ENCODE assay signal across 21 cellular contexts in the genomic region with DNA sequence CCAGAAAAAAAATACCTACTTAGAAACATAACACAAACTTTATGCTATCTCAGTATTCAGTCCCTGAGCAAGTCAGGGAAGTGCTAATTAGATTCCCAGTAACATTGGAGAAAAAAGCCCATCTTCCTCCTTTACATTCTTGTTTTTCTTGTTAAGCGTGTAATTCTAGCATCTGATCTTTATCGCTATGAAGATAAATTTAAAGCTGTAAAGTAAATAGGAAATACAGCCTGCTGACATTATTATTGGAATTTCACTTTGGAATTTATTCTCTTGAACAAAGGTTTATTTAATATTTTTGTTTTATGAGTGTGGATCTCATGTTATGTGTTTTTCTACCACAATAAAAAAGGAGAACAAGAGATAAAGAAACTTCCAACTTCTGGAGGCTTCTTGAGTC. TPM values are rescaled to one million over a fixed set of nuclear protein-coding genes. Genes with fewer than 3 reads are reported as not detected.
DNase-seq lines count a peak whose midpoint lies in the region; ATAC-seq and TF ChIP-seq lines count a peak whose summit lies in the region.
"Had no signal": no experiment of that assay in that cellular context is flagged by ENCODE, and none has a peak within 500 bp of the region (broad histone marks: within the 10 kb centered on the region; RNA-seq: fewer than 3 reads in every experiment).

No MANE protein-coding gene starts in this region.

- TF ChIP-seq CTCF in LNCaP clone FGC (IDR thresholded peaks at IDR 0.05; ENCODE audit: control insufficient read depth, extremely low read depth, insufficient read depth): no peak
- TF ChIP-seq CTCF in PC-9 (conservative IDR thresholded peaks at IDR 0.05): no peak
- no peak for TF ChIP-seq CTCF in uterus (IDR thresholded peaks at IDR 0.05)

- POLR2A ChIA-PET in PC-9 (lab: Charles Lee; ENCODE audit: unreplicated experiment): no interaction called here

- no peaks in the 10 kb centered on the region for H3K79me2 ChIP-seq in PC-9 (ENCODE audit: low read depth)

- intact Hi-C loops in PC-9 (cut with micrococcal nuclease; ENCODE audit: unreplicated experiment): no loop called here
- intact Hi-C loops in uterus (cut with DNase I; ENCODE audit: low total_unique reads): no loop called here

- H3K4me2 ChIP-seq in PC-9: peak overlapping the region; percentile 35

- H3F3A ChIP-seq in PC-9 (ENCODE audit: insufficient read depth, low read depth): peaks cover 5% of the 10 kb centered on the region; the same call in 1 of the 2 replicates

- H3K27ac ChIP-seq in PC-9 (no peak overlapping the region; the same call in 1 of the 2 replicates), uterus (peak overlapping the region; percentile 56 to 68)

- H3K36me3 ChIP-seq in PC-9 (ENCODE audit: low read depth): peaks cover 15% of the 10 kb centered on the region; the same call in 1 of the 2 replicates
- H3K36me3 ChIP-seq in uterus: no peaks in the 10 kb centered on the region

- ATAC-seq in HG03280 (IDR thresholded peaks at IDR 0.05; ENCODE audit: unreplicated experiment): no peak
- ATAC-seq: GM12878, HepG2 had no signal

- H3K9me2 ChIP-seq in PC-9 (ENCODE audit: insufficient read depth): no peaks in the 10 kb centered on the region

- H3K4me1 ChIP-seq in PC-9 (replicated peaks; ENCODE audit: insufficient read depth) (peaks cover 13% of the 10 kb centered on the region), uterus (no peaks in the 10 kb centered on the region)

- no peaks in the 10 kb centered on the region for H3K27me3 ChIP-seq in PC-9 (ENCODE audit: insufficient read depth, low read depth)
- no peaks in the 10 kb centered on the region for H3K27me3 ChIP-seq in uterus
- H3K27me3 ChIP-seq: BE2C had no signal

- no TSS peak for BruUV-seq in PC-9 (replicated peaks; lab: Mats Ljungman, UMichigan)

- no peak overlapping the region for H2AFZ ChIP-seq in PC-9

- DNase-seq in LNCaP clone FGC (ENCODE audit: low read depth) (peak; percentile 87), PC-9 (peak in 1 of 2 experiments; percentile 79), left kidney (ENCODE audit: low read depth, low spot score) (peak; percentile 3), uterus (no peak), T1000 (lab: John Stamatoyannopoulos, UW) (no peak), HuH-7 (ENCODE audit: low spot score) (no peak)
- DNase-seq: ACHN; BE2C; C1 segment of cervical spinal cord; CD4-positive, CD25-positive, alpha-beta regulatory T cell; CD8-positive, alpha-beta memory T cell; COR-L47; DMS 273 treated with DMSO at 0.1 percent for 48 hours; DMS53; DND-41; EL; H9 had no signal

- H3K9me3 ChIP-seq in PC-9 (ENCODE audit: insufficient read depth, low read depth) (no peaks in the 10 kb centered on the region), uterus (no peaks in the 10 kb centered on the region)
- H3K9me3 ChIP-seq: BE2C had no signal

- no peak for TF ChIP-seq POLR2A in uterus (IDR thresholded peaks at IDR 0.05)

- H3K4me3 ChIP-seq in LNCaP clone FGC (ENCODE audit: low read depth, low read length): peak overlapping the region; percentile 31; the same call in 1 of the 2 replicates
- no peak overlapping the region for H3K4me3 ChIP-seq in PC-9
- no peak overlapping the region for H3K4me3 ChIP-seq in uterus
- H3K4me3 ChIP-seq: GM12878 had no signal

- no peaks in the 10 kb centered on the region; the same call in 1 of the 2 replicates for H4K20me1 ChIP-seq in PC-9 (ENCODE audit: insufficient read depth)

- CTCF ChIA-PET in PC-9 (lab: Charles Lee): no interaction called here

RNA-seq across cellular contexts. Expression of gene ALKBH3, which starts 13.9 kb away (rescaled TPM):
- total RNA-seq in PC-9 (2021) (47.3 and 60.7 TPM in 2 replicates), uterus (10 to 100 TPM; 39.6 to 75.3 (median 55.7) TPM)

RNA-seq across cellular contexts. Expression of gene C11orf96, which starts 47.9 kb away (rescaled TPM):
- total RNA-seq in PC-9 (2021) (not detected in 2 replicates), uterus (100 to 1,000 TPM in 3 of 4 donors, 10 to 100 TPM in 1; 38.2 to 331 (median 230) TPM)
- total RNA-seq: G401, HepG2 had no signal

Comparison
In these comparisons a context has a peak if more than half of its experiments do, and no peak if none do; other contexts are left out.
1. DNase-seq: peak in LNCaP clone FGC (single experiment) and left kidney (single experiment); none in uterus (0 of 2), T1000 (single experiment) and HuH-7 (single experiment).
2. RNA of gene C11orf96, which starts 47.9 kb away (total RNA-seq): 38.2 to 331 TPM in uterus; not detected in PC-9; every median in the first group is over 10 times any median in the second.